13 cellular contexts compared by ENCODE assay signal in the genomic region with DNA sequence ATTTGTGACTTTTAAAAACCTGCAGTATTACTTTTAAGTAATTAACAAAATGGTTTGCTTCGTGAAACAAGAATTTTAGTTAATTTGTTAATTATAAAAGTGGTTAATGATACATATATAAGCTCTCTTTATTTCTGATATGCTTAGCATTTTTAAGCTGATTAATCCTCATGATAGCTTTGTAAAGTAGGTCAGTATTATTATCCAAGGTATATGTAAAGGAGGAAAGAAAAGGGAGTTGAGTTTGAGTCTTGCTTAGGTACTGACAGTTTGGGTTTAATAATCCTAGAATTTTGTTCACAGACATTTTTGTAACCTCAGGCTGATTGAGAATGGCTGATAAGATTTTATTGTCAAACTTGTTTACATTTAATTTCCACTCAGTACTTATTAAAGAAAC. TPM values are rescaled to one million over a fixed set of nuclear protein-coding genes. Genes with fewer than 3 reads are reported as not detected.
A peak's percentile ranks its signal among the peaks of the same experiment; 100 is the strongest.
DNase-seq lines count a peak whose midpoint lies in the region; ATAC-seq and TF ChIP-seq lines count a peak whose summit lies in the region.
"Had no signal": no experiment of that assay in that cellular context is flagged by ENCODE, and none has a peak within 500 bp of the region (broad histone marks: within the 10 kb centered on the region; RNA-seq: fewer than 3 reads in every experiment).

No MANE protein-coding gene starts in this region.

- H3K4me3 ChIP-seq in esophagus muscularis mucosa: no peak overlapping the region
- H3K4me3 ChIP-seq in smooth muscle cell: no peak overlapping the region
- H3K4me3 ChIP-seq: K562 had no signal

- DNase-seq in activated CD8-positive, alpha-beta memory T cell treated with anti-CD3 and anti-CD28 coated beads, Interleukin-2, amount 10 ng/mL, durations not matched to agents 7 days and 5 days: no peak
- no peak for DNase-seq in activated CD8-positive, alpha-beta memory T cell treated with anti-CD3 and anti-CD28 coated beads for 24 hours
- DNase-seq in esophagus muscularis mucosa (ENCODE audit: extremely low spot score): no peak
- DNase-seq in smooth muscle cell (lab: John Stamatoyannopoulos, UW; ENCODE audit: unreplicated experiment): no peak
- DNase-seq in mucosa of gallbladder (ENCODE audit: low spot score): no peak
- no peak for DNase-seq in GM13977 (ENCODE audit: low spot score)
- DNase-seq: cerebellar nuclear complex, NCI-H1105, nucleus accumbens had no signal

- peaks cover 55 to 87% (median 65%) of the 10 kb centered on the region in 4 donors for H3K4me1 ChIP-seq in esophagus muscularis mucosa
- peaks cover 14% of the 10 kb centered on the region for H3K4me1 ChIP-seq in smooth muscle cell (ENCODE audit: low read depth)

- no peak overlapping the region for H3K4me3 Mint-ChIP-seq in activated CD8-positive, alpha-beta memory T cell treated with anti-CD3 and anti-CD28 coated beads, Interleukin-2, amount 10 ng/mL, durations not matched to agents 7 days and 5 days
- H3K4me3 Mint-ChIP-seq in IgD-negative memory B cell: peak overlapping the region in 1 of 4 donors; percentile 85
- H3K4me3 Mint-ChIP-seq: type B pancreatic cell had no signal

- CTCF ChIA-PET in activated CD8-positive, alpha-beta memory T cell treated with anti-CD3 and anti-CD28 coated beads, Interleukin-2, amount 10 ng/mL, durations not matched to agents 7 days and 5 days (lab: Charles Lee): interaction anchor here (1.1 to 2.3 kb wide), 5 partner anchors 9 to 88 kb away, joined by 3 to 11 read pairs (median 6); no protein-coding TSS in a partner anchor

- H4K20me1 ChIP-seq in smooth muscle cell (ENCODE audit: low read depth): no peaks in the 10 kb centered on the region

- H3K9me3 ChIP-seq in esophagus muscularis mucosa (no peaks in the 10 kb centered on the region), smooth muscle cell (replicated peaks; ENCODE audit: low read depth) (no peaks in the 10 kb centered on the region)

- no peak overlapping the region for H3K9ac ChIP-seq in smooth muscle cell (ENCODE audit: low read depth)

- no peaks in the 10 kb centered on the region for H3K27me3 ChIP-seq in esophagus muscularis mucosa
- H3K27me3 ChIP-seq in smooth muscle cell (ENCODE audit: low read depth): no peaks in the 10 kb centered on the region

- H3K4me1 Mint-ChIP-seq in activated CD8-positive, alpha-beta memory T cell treated with anti-CD3 and anti-CD28 coated beads, Interleukin-2, amount 10 ng/mL, durations not matched to agents 7 days and 5 days: peaks cover 61% of the 10 kb centered on the region
- peaks cover 44 to 61% (median 46%) of the 10 kb centered on the region in 3 donors for H3K4me1 Mint-ChIP-seq in IgD-negative memory B cell

- no peaks in the 10 kb centered on the region for H3K9me3 Mint-ChIP-seq in activated CD8-positive, alpha-beta memory T cell treated with anti-CD3 and anti-CD28 coated beads, Interleukin-2, amount 10 ng/mL, durations not matched to agents 7 days and 5 days (ENCODE audit: low read depth)
- H3K9me3 Mint-ChIP-seq in IgD-negative memory B cell: no peaks in the 10 kb centered on the region
- H3K9me3 Mint-ChIP-seq: type B pancreatic cell had no signal

- no peaks in the 10 kb centered on the region for H3K27me3 Mint-ChIP-seq in activated CD8-positive, alpha-beta memory T cell treated with anti-CD3 and anti-CD28 coated beads, Interleukin-2, amount 10 ng/mL, durations not matched to agents 7 days and 5 days
- H3K27me3 Mint-ChIP-seq in IgD-negative memory B cell: no peaks in the 10 kb centered on the region
- H3K27me3 Mint-ChIP-seq: type B pancreatic cell had no signal

- H3K36me3 ChIP-seq in esophagus muscularis mucosa (no peaks in the 10 kb centered on the region), smooth muscle cell (ENCODE audit: low read depth) (no peaks in the 10 kb centered on the region)

- H3K36me3 Mint-ChIP-seq in activated CD8-positive, alpha-beta memory T cell treated with anti-CD3 and anti-CD28 coated beads, Interleukin-2, amount 10 ng/mL, durations not matched to agents 7 days and 5 days: peaks cover 24% of the 10 kb centered on the region
- peaks cover 18% of the 10 kb centered on the region for H3K36me3 Mint-ChIP-seq in IgD-negative memory B cell
- H3K36me3 Mint-ChIP-seq: type B pancreatic cell had no signal

- TF ChIP-seq CTCF in esophagus muscularis mucosa (IDR thresholded peaks at IDR 0.05) (no peak), smooth muscle cell (IDR thresholded peaks at IDR 0.05; ENCODE audit: borderline replicate concordance, insufficient read depth, poor library complexity, severe bottlenecking) (no peak), GM13977 (IDR thresholded peaks at IDR 0.05; ENCODE audit: extremely low read depth, insufficient read depth, missing control alignments) (no peak)

- TF ChIP-seq EP300 in esophagus muscularis mucosa (IDR thresholded peaks at IDR 0.05): no peak

- peaks cover under 1% of the 10 kb centered on the region for H3K79me2 ChIP-seq in smooth muscle cell (ENCODE audit: low read depth)

- H2AFZ ChIP-seq in smooth muscle cell (ENCODE audit: low read depth): no peak overlapping the region

- H3K27ac ChIP-seq in esophagus muscularis mucosa (replicated peaks in 1 of 4): peak overlapping the region in 3 of 4 donors; percentile 77 to 86 (median 82)
- peak overlapping the region; percentile 98 for H3K27ac ChIP-seq in smooth muscle cell (ENCODE audit: low read depth)

- peak overlapping the region; percentile 70 for H3K27ac Mint-ChIP-seq in activated CD8-positive, alpha-beta memory T cell treated with anti-CD3 and anti-CD28 coated beads, Interleukin-2, amount 10 ng/mL, durations not matched to agents 7 days and 5 days
- peak overlapping the region in 2 of 3 donors; percentile 71 to 86 for H3K27ac Mint-ChIP-seq in IgD-negative memory B cell

- intact Hi-C loops in esophagus muscularis mucosa (cut with DNase I): no loop called here

- 86% methylated on average over 1 of the region's 1 CpG for WGBS in esophagus muscularis mucosa
- 95% methylated on average over 1 of the region's 1 CpG for WGBS in smooth muscle cell (ENCODE audit: low lambda C conversion rate)

- H3K4me2 ChIP-seq in smooth muscle cell: no peak overlapping the region

- no peak for ATAC-seq in activated CD8-positive, alpha-beta memory T cell treated with anti-CD3 and anti-CD28 coated beads, Interleukin-2, amount 10 ng/mL, durations not matched to agents 7 days and 5 days
- no peak for ATAC-seq in HG02571 (IDR thresholded peaks at IDR 0.05; ENCODE audit: unreplicated experiment)
- ATAC-seq: K562 had no signal

- in situ Hi-C loops in GM13977 (cut with MboI; ENCODE audit: low pct_unique_long_range_greater_than_20kb, low sequenced_read_pairs, unreplicated experiment): no loop called here

- TF ChIP-seq POLR2A in esophagus muscularis mucosa (IDR thresholded peaks at IDR 0.05; ENCODE audit: low read depth): no peak

- peaks cover 3% of the 10 kb centered on the region for H3F3A ChIP-seq in smooth muscle cell (ENCODE audit: low read depth)

RNA-seq across cellular contexts. Expression of a gene that starts 21.8 kb away (rescaled TPM):
- total RNA-seq in activated CD8-positive, alpha-beta memory T cell treated with anti-CD3 and anti-CD28 coated beads, Interleukin-2, amount 10 ng/mL, durations not matched to agents 7 days and 5 days: 10 to 100 TPM; 21.3 to 24.9 TPM
- polyA plus RNA-seq in IgD-negative memory B cell (32.6 TPM), smooth muscle cell (14.5 and 15.4 TPM in 2 replicates)
- total RNA-seq in esophagus muscularis mucosa (10 to 100 TPM; 39.8 to 58.2 (median 51.2) TPM), smooth muscle cell (20.2 and 22.8 TPM in 2 replicates), mucosa of gallbladder (41.0 TPM)
